ENCODE assay signal across 8 cellular contexts in the genomic region with DNA sequence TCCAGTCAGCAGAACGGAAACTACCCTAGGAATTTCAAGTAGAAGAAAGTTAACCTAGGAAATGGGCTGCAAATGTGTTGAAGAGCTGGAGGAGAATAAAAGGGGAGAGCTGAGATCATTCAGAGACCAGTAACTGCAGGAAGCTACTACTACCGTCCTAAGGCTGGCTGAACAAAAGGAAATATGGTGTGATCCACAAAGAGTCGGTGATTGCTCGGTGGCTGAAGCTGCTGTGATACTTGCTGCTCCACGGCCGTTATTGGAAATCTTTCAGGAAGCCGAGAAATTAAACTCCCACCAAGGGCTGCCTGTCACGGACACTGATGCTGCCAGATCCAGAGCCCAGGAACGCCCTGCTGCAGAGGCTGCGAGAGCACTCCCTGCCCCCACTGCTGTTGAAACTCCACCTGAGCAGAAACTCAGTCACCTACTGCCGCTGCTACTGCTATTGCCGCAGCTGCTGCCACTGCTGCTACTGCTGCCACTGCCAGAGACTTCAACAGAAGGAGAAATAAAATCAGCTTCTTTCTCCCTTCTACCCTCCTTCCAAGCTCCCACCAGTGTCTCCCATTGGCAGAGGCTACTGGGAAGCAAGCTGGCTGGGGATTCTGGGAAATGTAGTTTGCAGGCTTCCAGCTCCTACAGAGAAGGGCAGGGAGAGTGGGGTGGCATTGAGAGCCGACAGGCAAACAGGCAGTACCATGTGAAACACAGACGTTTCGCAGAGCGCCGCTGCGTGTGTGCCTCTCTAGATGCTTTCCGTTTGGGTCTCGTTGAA.
DNase-seq lines count a peak whose midpoint lies in the region; ATAC-seq and TF ChIP-seq lines count a peak whose summit lies in the region.

No MANE protein-coding gene starts in this region.

- H3K4me1 ChIP-seq in Karpas-422 (ENCODE audit: low read length) = peaks cover 65% of the 10 kb centered on the region
- peaks cover 9% of the 10 kb centered on the region for H3K4me1 ChIP-seq in RWPE2 (ENCODE audit: insufficient read depth, poor library complexity, severe bottlenecking)
- peaks cover 7% of the 10 kb centered on the region for H3K4me1 ChIP-seq in neural progenitor cell
- H3K4me1 ChIP-seq in urinary bladder (ENCODE audit: insufficient read depth) = peaks cover 2% of the 10 kb centered on the region

- H3K4me3 ChIP-seq in Karpas-422 (ENCODE audit: low read length) (peak overlapping the region; percentile 68), RWPE2 (ENCODE audit: severe bottlenecking) (peak overlapping the region; percentile 39), neural progenitor cell (peak overlapping the region; percentile 79), urinary bladder (ENCODE audit: low read depth, low read length) (peak overlapping the region; percentile 56)

- H3K79me2 ChIP-seq in Karpas-422 (ENCODE audit: low read length) (no peaks in the 10 kb centered on the region), neural progenitor cell (ENCODE audit: low read depth) (no peaks in the 10 kb centered on the region)

- H3K36me3 Mint-ChIP-seq in activated naive CD4-positive, alpha-beta T cell treated with anti-CD3 and anti-CD28 coated beads, Interleukin-2, amount 50 U/mL, for 72 hours = peaks cover 0 to 6% of the 10 kb centered on the region in 2 donors
- H3K36me3 Mint-ChIP-seq in neural progenitor cell = peaks cover 2% of the 10 kb centered on the region

- H3K4me3 Mint-ChIP-seq in neural progenitor cell = peak overlapping the region; percentile 84

- peak overlapping the region; percentile 81 for H3K4me2 ChIP-seq in Karpas-422 (ENCODE audit: low read depth, low read length, poor library complexity, severe bottlenecking)
- peak overlapping the region; percentile 91 for H3K4me2 ChIP-seq in neural progenitor cell

- no peaks in the 10 kb centered on the region for H3K27me3 ChIP-seq in Karpas-422 (ENCODE audit: low read length)
- no peaks in the 10 kb centered on the region for H3K27me3 ChIP-seq in RWPE2 (ENCODE audit: insufficient read depth, poor library complexity, severe bottlenecking)
- no peaks in the 10 kb centered on the region for H3K27me3 ChIP-seq in neural progenitor cell

- peak overlapping the region; percentile 70 for H3K9ac ChIP-seq in Karpas-422 (ENCODE audit: low read length)
- no peak overlapping the region for H3K9ac ChIP-seq in neural progenitor cell

- H3K27ac Mint-ChIP-seq in activated naive CD4-positive, alpha-beta T cell treated with anti-CD3 and anti-CD28 coated beads, Interleukin-2, amount 50 U/mL, for 72 hours = peak overlapping the region in 1 of 2 donors; percentile 66
- H3K27ac Mint-ChIP-seq in neural progenitor cell = peak overlapping the region; percentile 86

- no peak for TF ChIP-seq CTCF in RWPE2 (IDR thresholded peaks at IDR 0.05; ENCODE audit: poor library complexity, severe bottlenecking)
- TF ChIP-seq CTCF in neural progenitor cell (IDR thresholded peaks at IDR 0.05) = no peak

- DNase-seq in DMS 273 (lab: John Stamatoyannopoulos, UW; ENCODE audit: unreplicated experiment) = peak; percentile 85
- DNase-seq in Karpas-422 = peak; percentile 75
- no peak for DNase-seq in RWPE2 (ENCODE audit: low spot score)
- DNase-seq in activated naive CD4-positive, alpha-beta T cell treated with anti-CD3 and anti-CD28 coated beads, Interleukin-2, amount 50 U/mL, for 72 hours (ENCODE audit: low spot score in 2 of 2) = peak in 1 of 2 donors; percentile 35
- DNase-seq in glomerular endothelial cell (ENCODE audit: extremely low read depth, low read depth, low spot score) = peak; percentile 45
- peak; percentile 87 for DNase-seq in neural progenitor cell (ENCODE audit: low spot score)

- 7% methylated on average over 20 of the region's 20 CpGs for WGBS in urinary bladder

- ATAC-seq in GM21529 (IDR thresholded peaks at IDR 0.05; ENCODE audit: unreplicated experiment) (peak; percentile 45), RWPE2 (ENCODE audit: low read depth) (peak; percentile 88)
- peak; percentile 71 to 81 for ATAC-seq in activated naive CD4-positive, alpha-beta T cell treated with anti-CD3 and anti-CD28 coated beads, Interleukin-2, amount 50 U/mL, for 72 hours

- H3K4me1 Mint-ChIP-seq in neural progenitor cell = peaks cover 42% of the 10 kb centered on the region

- H3K27me3 Mint-ChIP-seq in neural progenitor cell (ENCODE audit: insufficient read depth, low read depth) = peaks cover 6% of the 10 kb centered on the region

- H4K20me1 ChIP-seq in Karpas-422 (ENCODE audit: insufficient read depth, low read depth, low read length) = no peaks in the 10 kb centered on the region
- H4K20me1 ChIP-seq in neural progenitor cell (ENCODE audit: low read depth) = no peaks in the 10 kb centered on the region

- H3K9me3 Mint-ChIP-seq in activated naive CD4-positive, alpha-beta T cell treated with anti-CD3 and anti-CD28 coated beads, Interleukin-2, amount 50 U/mL, for 72 hours = peaks cover 0 to 5% of the 10 kb centered on the region in 2 donors
- peaks cover 3% of the 10 kb centered on the region for H3K9me3 Mint-ChIP-seq in neural progenitor cell

- peaks cover 5% of the 10 kb centered on the region for H3F3A ChIP-seq in neural progenitor cell (ENCODE audit: low read depth)

- H2AFZ ChIP-seq in Karpas-422 (ENCODE audit: low read length) = peak overlapping the region; percentile 78
- peak overlapping the region; percentile 98 for H2AFZ ChIP-seq in neural progenitor cell (replicated peaks)

- no peaks in the 10 kb centered on the region for H3K36me3 ChIP-seq in Karpas-422 (ENCODE audit: insufficient read depth, low read length)
- no peaks in the 10 kb centered on the region for H3K36me3 ChIP-seq in RWPE2 (ENCODE audit: low read depth)
- no peaks in the 10 kb centered on the region for H3K36me3 ChIP-seq in neural progenitor cell
- H3K36me3 ChIP-seq in urinary bladder (ENCODE audit: insufficient read depth) = no peaks in the 10 kb centered on the region

- H3K9me2 ChIP-seq in Karpas-422 (replicated peaks; ENCODE audit: insufficient read depth, low read length) = no peaks in the 10 kb centered on the region

- H3K27ac ChIP-seq in Karpas-422 (ENCODE audit: low read length) = peak overlapping the region; percentile 68
- H3K27ac ChIP-seq in RWPE2 (ENCODE audit: poor library complexity, severe bottlenecking) = no peak overlapping the region
- no peak overlapping the region for H3K27ac ChIP-seq in neural progenitor cell
- H3K27ac ChIP-seq in urinary bladder (ENCODE audit: low read depth) = peak overlapping the region; percentile 14

- H3K9me3 ChIP-seq in Karpas-422 (ENCODE audit: low read length) (no peaks in the 10 kb centered on the region), RWPE2 (ENCODE audit: severe bottlenecking) (no peaks in the 10 kb centered on the region), neural progenitor cell (ENCODE audit: low read depth) (no peaks in the 10 kb centered on the region)

Comparison
In these comparisons a context has a peak if more than half of its experiments do, and no peak if none do; other contexts are left out.
1. H3K27ac ChIP-seq: peak in Karpas-422 (single experiment) and urinary bladder (single experiment); none in RWPE2 (single experiment) and neural progenitor cell (single experiment).
2. Peak in every context shown above with its lines, with median percentiles within 50 percentile points of each other: ATAC-seq and H3K4me3 ChIP-seq.